In the genomic region with DNA sequence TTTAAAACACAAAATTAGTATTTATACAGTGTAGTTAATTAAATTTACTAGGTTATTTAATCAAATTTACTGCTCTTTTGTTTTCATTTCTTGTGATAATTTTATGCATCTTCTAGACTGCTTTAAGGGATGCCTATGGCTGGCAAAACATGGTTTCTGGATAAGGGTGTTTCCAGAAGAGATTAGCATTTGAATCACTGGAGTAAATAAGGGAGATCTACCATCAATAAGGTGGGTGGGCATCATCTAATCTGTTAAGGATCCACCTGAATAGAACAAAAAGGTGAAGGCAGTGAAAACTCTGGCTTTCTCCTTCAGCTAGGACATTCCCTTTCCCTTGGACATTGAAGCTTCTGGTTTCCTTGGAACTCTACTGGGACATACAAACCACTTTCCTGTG, we compare ENCODE assay signal across 22 cellular contexts.
"Had no signal": no experiment of that assay in that cellular context is flagged by ENCODE, and none has a peak within 500 bp of the region (broad histone marks: within the 10 kb centered on the region; RNA-seq: fewer than 3 reads in every experiment).

No MANE protein-coding gene starts in this region.

- H3K36me3 ChIP-seq: SJSA1 had no signal

- H3K4me3 ChIP-seq: SJSA1, SK-N-MC had no signal

- H3K27ac ChIP-seq: SJSA1, SK-N-MC had no signal

- H3K4me1 ChIP-seq: SJSA1 had no signal

- H3K27me3 ChIP-seq: SJSA1 had no signal

- H3K9me3 ChIP-seq: SJSA1 had no signal

- ATAC-seq: HepG2 had no signal

- DNase-seq: IMR-90, Karpas-422, KG1, MM.1S, NCI-H1092 treated with DMSO at 0.1 percent for 48 hours, NCI-H1436, NCI-H187, NCI-H2029, NCI-H2081 treated with DMSO at 0.1 percent for 48 hours, NCI-H2171, NCI-H226, NCI-H446, NCI-H510A, NCI-H524 treated with DMSO at 0.1 percent for 48 hours, NCI-H69, NCI-H774, Right ventricle myocardium superior, RPMI8226, SIG-M5 had no signal
